ENCODE assay signal across 8 cellular contexts in the genomic region with DNA sequence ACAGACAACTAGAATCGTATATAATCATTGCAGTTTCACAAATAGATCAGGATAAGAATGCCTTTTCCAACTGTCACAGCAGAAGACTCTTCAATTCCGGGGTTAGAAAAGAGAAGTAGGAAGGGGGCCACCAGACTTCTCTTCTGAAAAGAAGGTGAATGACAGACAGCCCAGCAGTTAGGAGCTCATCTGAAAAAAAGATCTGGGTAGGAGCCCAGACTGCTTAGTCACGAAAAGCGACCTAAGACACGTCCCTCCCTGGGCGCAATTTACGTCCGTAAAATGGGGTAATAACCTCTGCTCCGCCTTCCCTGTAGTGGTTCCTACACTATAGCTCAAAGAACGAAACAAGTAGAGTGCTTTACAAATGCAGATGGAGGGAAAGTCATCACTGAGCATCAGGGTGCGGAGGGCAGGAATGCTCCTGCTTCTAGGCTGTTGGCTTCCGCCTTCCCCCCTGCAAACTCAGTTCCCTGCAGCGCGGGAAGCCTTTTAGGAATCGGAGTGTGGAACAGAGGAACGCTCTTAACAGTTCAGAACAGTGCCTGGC. TPM values are rescaled to one million over a fixed set of nuclear protein-coding genes. Genes with fewer than 3 reads are reported as not detected.
DNase-seq lines count a peak whose midpoint lies in the region; ATAC-seq and TF ChIP-seq lines count a peak whose summit lies in the region.

No MANE protein-coding gene starts in this region.

- no peak for TF ChIP-seq CTCF in ascending aorta (IDR thresholded peaks at IDR 0.05)

- peak overlapping the region; percentile 86 for H3K4me3 ChIP-seq in SJCRH30
- H3K4me3 ChIP-seq in ascending aorta = peak overlapping the region; percentile 87 to 91
- H3K4me3 ChIP-seq in iPS-20b (ENCODE audit: low read length) = peak overlapping the region; percentile 93

- peaks cover 5% of the 10 kb centered on the region; the same call in 1 of the 2 replicates for H3K4me1 ChIP-seq in SJCRH30
- H3K4me1 ChIP-seq in ascending aorta = peaks cover 10 to 15% of the 10 kb centered on the region in 2 donors
- no peaks in the 10 kb centered on the region; the same call in 1 of the 2 replicates for H3K4me1 ChIP-seq in iPS-20b (ENCODE audit: insufficient read depth, low read length)

- intact Hi-C loops in ascending aorta (cut with DNase I) = loop anchor here (1.0 to 10.0 kb wide), 6 partner anchors 37 to 521 kb away; a partner anchor contains a TSS

- ATAC-seq in GM21529 (IDR thresholded peaks at IDR 0.05; ENCODE audit: unreplicated experiment) = peak; percentile 30

- H3K9me3 ChIP-seq in SJCRH30 (replicated peaks) (no peaks in the 10 kb centered on the region), ascending aorta (no peaks in the 10 kb centered on the region), iPS-20b (ENCODE audit: insufficient read depth, low read depth, low read length) (no peaks in the 10 kb centered on the region)

- H3K27ac ChIP-seq in SJCRH30 (peak overlapping the region; percentile 74), ascending aorta (peak overlapping the region in 1 of 2 donors; percentile 96), iPS-20b (ENCODE audit: low read length) (peak overlapping the region; percentile 80)

- peak overlapping the region; percentile 96 for H3K9ac ChIP-seq in iPS-20b (ENCODE audit: low read depth, low read length)

- H3K36me3 ChIP-seq in SJCRH30 (peaks cover 49% of the 10 kb centered on the region), ascending aorta (peaks cover 9 to 18% of the 10 kb centered on the region in 2 donors), iPS-20b (ENCODE audit: insufficient read depth, low read depth, low read length) (peaks cover 54% of the 10 kb centered on the region)

- DNase-seq in ELF-1 (ENCODE audit: low read depth, low spot score) = peak; percentile 79
- DNase-seq in HuH-7 (ENCODE audit: low spot score) = peak; percentile 18
- peak in 1 of 2 experiments; percentile 67 for DNase-seq in SJCRH30
- DNase-seq in ascending aorta (ENCODE audit: low spot score in 2 of 2) = no peak
- peak; percentile 30 to 47 for DNase-seq in stimulated activated CD4-positive, alpha-beta T cell treated with anti-CD3 and anti-CD28 coated beads, Interleukin-15, amount 100 ng/mL, for 48 hours (ENCODE audit: low read depth in 2 of 2)
- DNase-seq in mesenteric fat pad (ENCODE audit: low spot score) = no peak

- no peaks in the 10 kb centered on the region for H3K27me3 ChIP-seq in SJCRH30
- no peaks in the 10 kb centered on the region for H3K27me3 ChIP-seq in ascending aorta
- no peaks in the 10 kb centered on the region for H3K27me3 ChIP-seq in iPS-20b (ENCODE audit: insufficient read depth, low read length)

RNA-seq across cellular contexts. Expression of a gene that starts 0.6 kb away (rescaled TPM):
- 37.3 and 38.9 TPM in 2 replicates for total RNA-seq in SJCRH30 (2014; rRNA removed; shearing (Covaris generic))
- total RNA-seq in ascending aorta (not detected), mesenteric fat pad (0.35 TPM)

RNA-seq across cellular contexts. Expression of a gene that starts 0.8 kb away (rescaled TPM):
- total RNA-seq in SJCRH30 (2014; rRNA removed; shearing (Covaris generic)) = 65.5 and 66.2 TPM in 2 replicates
- 20.3 TPM for total RNA-seq in ascending aorta
- 25.9 TPM for total RNA-seq in mesenteric fat pad

RNA-seq across cellular contexts. Expression of a gene that starts 37.6 kb away (rescaled TPM):
- total RNA-seq in SJCRH30 (2014; rRNA removed; shearing (Covaris generic)) = 18.6 and 20.9 TPM in 2 replicates
- total RNA-seq in ascending aorta (45.4 TPM), mesenteric fat pad (32.9 TPM)

Comparison
In these comparisons a context has a peak if more than half of its experiments do, and no peak if none do; other contexts are left out.
1. DNase-seq: peak in ELF-1 (single experiment), HuH-7 (single experiment) and stimulated activated CD4-positive, alpha-beta T cell treated with anti-CD3 and anti-CD28 coated beads, Interleukin-15, amount 100 ng/mL, for 48 hours (2 of 2); none in ascending aorta (0 of 2) and mesenteric fat pad (single experiment).
2. RNA of a gene that starts 0.6 kb away (total RNA-seq): 37.3 to 38.9 TPM in SJCRH30; 0.35 TPM in mesenteric fat pad (single experiment) and not detected in ascending aorta (single experiment); every median in the first group is over 10 times any median in the second.
3. Peak in every context shown above with its lines, with median percentiles within 50 percentile points of each other: H3K4me3 ChIP-seq.